ENCODE assay signal across 24 cellular contexts in genomic region chr4:88981571-88981970, GRCh38.
DNase-seq lines count a peak whose midpoint lies in the region; ATAC-seq and TF ChIP-seq lines count a peak whose summit lies in the region.
"Had no signal": no experiment of that assay in that cellular context is flagged by ENCODE, and none has a peak within 500 bp of the region (broad histone marks: within the 10 kb centered on the region; RNA-seq: fewer than 3 reads in every experiment).

No MANE protein-coding gene starts in this region.

- H3K4me3 ChIP-seq in CD4-positive, alpha-beta memory T cell (ENCODE audit: low read length in 2 of 2): no peak overlapping the region
- H3K4me3 ChIP-seq in fibroblast of pulmonary artery (replicated peaks; ENCODE audit: low read depth, low read length): no peak overlapping the region
- no peak overlapping the region for H3K4me3 ChIP-seq in lower leg skin (ENCODE audit: low read depth, poor library complexity, severe bottlenecking)
- H3K4me3 ChIP-seq: A549, GM12878, SK-N-MC had no signal

- ATAC-seq in HG02759 (IDR thresholded peaks at IDR 0.05; ENCODE audit: unreplicated experiment): peak; percentile 16
- ATAC-seq in stimulated activated memory B cell treated with anti-CD40 and anti-IgM and Interleukin-4, amounts not matched to agents 10 μg/mL and 1 μg/mL and 100 μg/mL, for 72 hours: no peak
- ATAC-seq: A549, PC-3 had no signal

- TF ChIP-seq POLR2A in lower leg skin (IDR thresholded peaks at IDR 0.05): no peak

- WGBS in lower leg skin, 2 donors: 90% methylated on average over 2 of the region's 2 CpGs

- no peaks in the 10 kb centered on the region for H3K36me3 Mint-ChIP-seq in CD4-positive, alpha-beta memory T cell
- no peaks in the 10 kb centered on the region for H3K36me3 Mint-ChIP-seq in stimulated activated memory B cell treated with anti-CD40 and anti-IgM and Interleukin-4, amounts not matched to agents 10 μg/mL and 1 μg/mL and 100 μg/mL, for 72 hours
- no peaks in the 10 kb centered on the region for H3K36me3 Mint-ChIP-seq in activated naive CD8-positive, alpha-beta T cell treated with anti-CD3 and anti-CD28 coated beads for 36 hours
- H3K36me3 Mint-ChIP-seq: CD4-positive, CD25-positive, alpha-beta regulatory T cell; IgD-negative memory B cell had no signal

- DNase-seq in CD4-positive, alpha-beta memory T cell: no peak
- peak; percentile 12 for DNase-seq in NCI-H82 treated with DMSO at 0.1 percent for 48 hours (lab: John Stamatoyannopoulos, UW; ENCODE audit: unreplicated experiment)
- peak; percentile 38 for DNase-seq in fibroblast of pulmonary artery (ENCODE audit: low read depth)
- DNase-seq in lower leg skin (ENCODE audit: low spot score in 2 of 2): no peak
- DNase-seq in NCI-H2227 (lab: John Stamatoyannopoulos, UW; ENCODE audit: unreplicated experiment): no peak
- no peak for DNase-seq in activated naive CD8-positive, alpha-beta T cell treated with anti-CD3 and anti-CD28 coated beads for 36 hours
- DNase-seq: CD4-positive, CD25-positive, alpha-beta regulatory T cell; COR-L47; DND-41; H7; NCI-H1105; NCI-H146; NCI-H2029; NCI-H524 treated with DMSO at 0.1 percent for 48 hours; PC-3; RPMI8226; SHP77 treated with DMSO at 0.1 percent for 48 hours; SW 1271 had no signal

- H3K4me1 Mint-ChIP-seq in CD4-positive, alpha-beta memory T cell: no peaks in the 10 kb centered on the region
- no peaks in the 10 kb centered on the region for H3K4me1 Mint-ChIP-seq in stimulated activated memory B cell treated with anti-CD40 and anti-IgM and Interleukin-4, amounts not matched to agents 10 μg/mL and 1 μg/mL and 100 μg/mL, for 72 hours
- H3K4me1 Mint-ChIP-seq in activated naive CD8-positive, alpha-beta T cell treated with anti-CD3 and anti-CD28 coated beads for 36 hours: no peaks in the 10 kb centered on the region
- H3K4me1 Mint-ChIP-seq: CD4-positive, CD25-positive, alpha-beta regulatory T cell; IgD-negative memory B cell had no signal

- TF ChIP-seq CTCF in fibroblast of pulmonary artery (IDR thresholded peaks at IDR 0.05; ENCODE audit: low read length, missing control alignments) (no peak), lower leg skin (IDR thresholded peaks at IDR 0.05) (no peak)

- H3K27me3 Mint-ChIP-seq in CD4-positive, alpha-beta memory T cell: peaks cover 0 to 2% of the 10 kb centered on the region in 2 donors
- no peaks in the 10 kb centered on the region for H3K27me3 Mint-ChIP-seq in stimulated activated memory B cell treated with anti-CD40 and anti-IgM and Interleukin-4, amounts not matched to agents 10 μg/mL and 1 μg/mL and 100 μg/mL, for 72 hours
- H3K27me3 Mint-ChIP-seq in activated naive CD8-positive, alpha-beta T cell treated with anti-CD3 and anti-CD28 coated beads for 36 hours: no peaks in the 10 kb centered on the region
- H3K27me3 Mint-ChIP-seq: CD4-positive, CD25-positive, alpha-beta regulatory T cell; IgD-negative memory B cell had no signal

- H3K27ac Mint-ChIP-seq in CD4-positive, alpha-beta memory T cell: no peak overlapping the region
- no peak overlapping the region for H3K27ac Mint-ChIP-seq in stimulated activated memory B cell treated with anti-CD40 and anti-IgM and Interleukin-4, amounts not matched to agents 10 μg/mL and 1 μg/mL and 100 μg/mL, for 72 hours
- H3K27ac Mint-ChIP-seq in activated naive CD8-positive, alpha-beta T cell treated with anti-CD3 and anti-CD28 coated beads for 36 hours: no peak overlapping the region
- H3K27ac Mint-ChIP-seq: CD4-positive, CD25-positive, alpha-beta regulatory T cell had no signal

- no peak overlapping the region for H3K4me3 Mint-ChIP-seq in CD4-positive, alpha-beta memory T cell
- H3K4me3 Mint-ChIP-seq in stimulated activated memory B cell treated with anti-CD40 and anti-IgM and Interleukin-4, amounts not matched to agents 10 μg/mL and 1 μg/mL and 100 μg/mL, for 72 hours: no peak overlapping the region
- H3K4me3 Mint-ChIP-seq in activated naive CD8-positive, alpha-beta T cell treated with anti-CD3 and anti-CD28 coated beads for 36 hours: no peak overlapping the region
- H3K4me3 Mint-ChIP-seq: CD4-positive, CD25-positive, alpha-beta regulatory T cell; IgD-negative memory B cell had no signal

- CTCF ChIA-PET in CD4-positive, alpha-beta memory T cell (lab: Charles Lee; ENCODE audit: partially characterized antibody): no interaction called here

- intact Hi-C loops in CD4-positive, alpha-beta memory T cell (cut with micrococcal nuclease): no loop called here
- intact Hi-C loops in lower leg skin (cut with DNase I; ENCODE audit: low total_unique reads): no loop called here

- H3K4me1 ChIP-seq in CD4-positive, alpha-beta memory T cell (ENCODE audit: insufficient read depth, low read length): no peaks in the 10 kb centered on the region

- no peaks in the 10 kb centered on the region for H3K9me3 ChIP-seq in CD4-positive, alpha-beta memory T cell (ENCODE audit: control insufficient read depth in 1 of 2, low read length in 2 of 2)
- H3K9me3 ChIP-seq: A549 had no signal

- H3K9me3 Mint-ChIP-seq in CD4-positive, alpha-beta memory T cell: no peaks in the 10 kb centered on the region
- H3K9me3 Mint-ChIP-seq in stimulated activated memory B cell treated with anti-CD40 and anti-IgM and Interleukin-4, amounts not matched to agents 10 μg/mL and 1 μg/mL and 100 μg/mL, for 72 hours: no peaks in the 10 kb centered on the region
- no peaks in the 10 kb centered on the region for H3K9me3 Mint-ChIP-seq in activated naive CD8-positive, alpha-beta T cell treated with anti-CD3 and anti-CD28 coated beads for 36 hours
- H3K9me3 Mint-ChIP-seq: IgD-negative memory B cell had no signal

- no peaks in the 10 kb centered on the region for H3K27me3 ChIP-seq in CD4-positive, alpha-beta memory T cell (ENCODE audit: insufficient read depth, low read length)

- POLR2A ChIA-PET in CD4-positive, alpha-beta memory T cell (lab: Charles Lee; ENCODE audit: partially characterized antibody): interaction anchor here (0.6 kb wide), 1 partner anchor 44 kb away, joined by 3 read pairs; no protein-coding TSS in a partner anchor

- H3K27ac ChIP-seq in CD4-positive, alpha-beta memory T cell (ENCODE audit: low read depth, low read length): peak overlapping the region; percentile 0
- H3K27ac ChIP-seq: A549, SK-N-MC had no signal

- no peaks in the 10 kb centered on the region for H3K36me3 ChIP-seq in CD4-positive, alpha-beta memory T cell (ENCODE audit: insufficient read depth, low read length)

Comparison
In these comparisons a context has a peak if more than half of its experiments do, and no peak if none do; other contexts are left out.
1. DNase-seq: peak in NCI-H82 treated with DMSO at 0.1 percent for 48 hours (single experiment) and fibroblast of pulmonary artery (single experiment); none in CD4-positive, alpha-beta memory T cell (0 of 5), lower leg skin (0 of 2), NCI-H2227 (single experiment) and activated naive CD8-positive, alpha-beta T cell treated with anti-CD3 and anti-CD28 coated beads for 36 hours (single experiment).